ENCODE assay signal across 41 cellular contexts in genomic region chr20:61646986-61647385, GRCh38.
"Had no signal": no experiment of that assay in that cellular context is flagged by ENCODE, and none has a peak within 500 bp of the region (broad histone marks: within the 10 kb centered on the region; RNA-seq: fewer than 3 reads in every experiment).

No MANE protein-coding gene starts in this region.

- DNase-seq: activated effector memory CD4-positive, alpha-beta T cell treated with anti-CD3 and anti-CD28 coated beads, Interleukin-2, amount 50 U/mL, for 16 hours; activated effector memory CD4-positive, alpha-beta T cell treated with Interleukin-2 at 50 U/mL for 16 hours; activated gamma-delta T cell; activated gamma-delta T cell treated with Interleukin-2 at 50 U/mL for 16 hours; activated naive CD4-positive, alpha-beta T cell; activated naive CD4-positive, alpha-beta T cell treated with anti-CD3 and anti-CD28 coated beads for 36 hours; activated naive CD4-positive, alpha-beta T cell treated with anti-CD3 and anti-CD28 coated beads, Interleukin-2, amount 10 ng/mL, durations not matched to agents 7 days and 5 days; activated naive CD4-positive, alpha-beta T cell treated with anti-CD3 and anti-CD28 coated beads, Interleukin-2, amount 50 U/mL, for 16 hours; activated naive CD4-positive, alpha-beta T cell treated with Interleukin-2 at 50 U/mL for 16 hours; activated naive CD8-positive, alpha-beta T cell treated with anti-CD3 and anti-CD28 coated beads for 36 hours; activated naive CD8-positive, alpha-beta T cell treated with anti-CD3 and anti-CD28 coated beads, Interleukin-2, amount 10 ng/mL, durations not matched to agents 7 days and 5 days; activated naive CD8-positive, alpha-beta T cell treated with anti-CD3 and anti-CD28 coated beads, Interleukin-2, amount 50 U/mL, for 24 hours; activated T-cell treated with anti-CD3 and anti-CD28 coated beads for 4 hours; activated T-cell treated with anti-CD3 and anti-CD28 coated beads, Interleukin-2, amount 50 U/mL, for 1 hour; activated T-cell treated with anti-CD3 and anti-CD28 coated beads, Interleukin-2, amount 50 U/mL, for 24 hours; activated T-cell treated with anti-CD3 and anti-CD28 coated beads, Interleukin-2, amount 50 U/mL, for 4 hours; activated T-cell treated with anti-CD3 and anti-CD28 coated beads, Interleukin-2, amount 50 U/mL, for 48 hours; activated T-cell treated with anti-CD3 and anti-CD28 coated beads, Interleukin-2, amount 50 U/mL, for 72 hours; adrenal gland; amniotic stem cell; amygdala; anterior cingulate cortex; aorta; body of pancreas; brain microvascular endothelial cell; caudate nucleus; central memory CD4-positive, alpha-beta T cell; cerebellar nuclear complex had no signal

- H3K9me3 ChIP-seq: adrenal gland, ascending aorta, body of pancreas, breast epithelium had no signal

- FAIRE-seq: astrocyte, bronchial epithelial cell had no signal

- H3K36me3 ChIP-seq: adrenal gland, ascending aorta, brain microvascular endothelial cell, breast epithelium, cardiac muscle cell had no signal

- ATAC-seq: activated naive CD4-positive, alpha-beta T cell treated with anti-CD3 and anti-CD28 coated beads, Interleukin-2, amount 50 U/mL, for 72 hours; activated naive CD8-positive, alpha-beta T cell treated with anti-CD3 and anti-CD28 coated beads, Interleukin-2, amount 50 U/mL, for 24 hours; activated T-cell treated with anti-CD3 and anti-CD28 coated beads, Interleukin-2, amount 50 U/mL, for 4 hours; activated T-cell treated with anti-CD3 and anti-CD28 coated beads, Interleukin-2, amount 50 U/mL, for 72 hours; activated T-helper 17 cell treated with anti-CD3 and anti-CD28 coated beads, Interleukin-2, amount 50 U/mL, for 72 hours; body of pancreas had no signal

- H3K9me3 Mint-ChIP-seq: activated naive CD4-positive, alpha-beta T cell treated with anti-CD3 and anti-CD28 coated beads for 36 hours; activated naive CD4-positive, alpha-beta T cell treated with anti-CD3 and anti-CD28 coated beads, Interleukin-2, amount 10 ng/mL, durations not matched to agents 7 days and 5 days; activated naive CD4-positive, alpha-beta T cell treated with anti-CD3 and anti-CD28 coated beads, Interleukin-2, amount 50 U/mL, for 24 hours; activated naive CD4-positive, alpha-beta T cell treated with anti-CD3 and anti-CD28 coated beads, Interleukin-2, amount 50 U/mL, for 72 hours; activated naive CD8-positive, alpha-beta T cell treated with anti-CD3 and anti-CD28 coated beads for 36 hours; activated naive CD8-positive, alpha-beta T cell treated with anti-CD3 and anti-CD28 coated beads, Interleukin-2, amount 10 ng/mL, durations not matched to agents 7 days and 5 days; activated naive CD8-positive, alpha-beta T cell treated with anti-CD3 and anti-CD28 coated beads, Interleukin-2, amount 50 U/mL, for 24 hours; activated T-cell treated with anti-CD3 and anti-CD28 coated beads, Interleukin-2, amount 50 U/mL, for 24 hours; activated T-cell treated with anti-CD3 and anti-CD28 coated beads, Interleukin-2, amount 50 U/mL, for 4 hours; activated T-helper 1 cell treated with anti-CD3 and anti-CD28 coated beads, Interleukin-12 subunit alpha, Interleukin-12 subunit beta, Interleukin-2, Interleukin-4 antibody, amounts not matched to agents 30 ng/mL and 10 ng/mL and 1 ng/mL, durations not matched to agents 14 hours and 24 hours and 36 hours; activated T-helper 17 cell treated with anti-CD3 and anti-CD28 coated beads, Interleukin-2, amount 50 U/mL, for 72 hours; activated T-helper 2 cell treated with anti-CD3 and anti-CD28 coated beads, Interferon-gamma antibody, Interleukin-2, Interleukin-4, amounts not matched to agents 10 μg/mL and 5 μg/mL and 100 μg/mL, durations not matched to agents 14 hours and 24 hours and 36 hours; central memory CD8-positive, alpha-beta T cell had no signal

- H3K27ac ChIP-seq: adrenal gland, ascending aorta, body of pancreas, brain microvascular endothelial cell, breast epithelium, cardiac muscle cell had no signal

- H3K4me3 Mint-ChIP-seq: activated naive CD4-positive, alpha-beta T cell treated with anti-CD3 and anti-CD28 coated beads for 36 hours; activated naive CD4-positive, alpha-beta T cell treated with anti-CD3 and anti-CD28 coated beads, Interleukin-2, amount 10 ng/mL, durations not matched to agents 7 days and 5 days; activated naive CD4-positive, alpha-beta T cell treated with anti-CD3 and anti-CD28 coated beads, Interleukin-2, amount 50 U/mL, for 24 hours; activated naive CD8-positive, alpha-beta T cell; activated naive CD8-positive, alpha-beta T cell treated with anti-CD3 and anti-CD28 coated beads for 36 hours; activated naive CD8-positive, alpha-beta T cell treated with anti-CD3 and anti-CD28 coated beads, Interleukin-2, amount 10 ng/mL, durations not matched to agents 7 days and 5 days; activated naive CD8-positive, alpha-beta T cell treated with anti-CD3 and anti-CD28 coated beads, Interleukin-2, amount 50 U/mL, for 24 hours; activated T-cell treated with anti-CD3 and anti-CD28 coated beads, Interleukin-2, amount 50 U/mL, for 24 hours; activated T-cell treated with anti-CD3 and anti-CD28 coated beads, Interleukin-2, amount 50 U/mL, for 4 hours; activated T-cell treated with anti-CD3 and anti-CD28 coated beads, Interleukin-2, amount 50 U/mL, for 72 hours; activated T-helper 1 cell treated with anti-CD3 and anti-CD28 coated beads, Interleukin-12 subunit alpha, Interleukin-12 subunit beta, Interleukin-2, Interleukin-4 antibody, amounts not matched to agents 30 ng/mL and 10 ng/mL and 1 ng/mL, durations not matched to agents 14 hours and 24 hours and 36 hours; activated T-helper 17 cell treated with anti-CD3 and anti-CD28 coated beads, Interleukin-2, amount 50 U/mL, for 72 hours; brain; central memory CD8-positive, alpha-beta T cell had no signal

- H3K4me1 Mint-ChIP-seq: activated naive CD4-positive, alpha-beta T cell treated with anti-CD3 and anti-CD28 coated beads, Interleukin-2, amount 10 ng/mL, durations not matched to agents 7 days and 5 days; activated naive CD4-positive, alpha-beta T cell treated with anti-CD3 and anti-CD28 coated beads, Interleukin-2, amount 50 U/mL, for 24 hours; activated naive CD8-positive, alpha-beta T cell treated with anti-CD3 and anti-CD28 coated beads for 36 hours; activated naive CD8-positive, alpha-beta T cell treated with anti-CD3 and anti-CD28 coated beads, Interleukin-2, amount 10 ng/mL, durations not matched to agents 7 days and 5 days; activated naive CD8-positive, alpha-beta T cell treated with anti-CD3 and anti-CD28 coated beads, Interleukin-2, amount 50 U/mL, for 24 hours; activated T-helper 17 cell treated with anti-CD3 and anti-CD28 coated beads, Interleukin-2, amount 50 U/mL, for 72 hours; central memory CD8-positive, alpha-beta T cell had no signal

- H3K4me1 ChIP-seq: adrenal gland, ascending aorta, body of pancreas, breast epithelium had no signal

- H3K36me3 Mint-ChIP-seq: activated naive CD4-positive, alpha-beta T cell treated with anti-CD3 and anti-CD28 coated beads, Interleukin-2, amount 10 ng/mL, durations not matched to agents 7 days and 5 days; activated naive CD4-positive, alpha-beta T cell treated with anti-CD3 and anti-CD28 coated beads, Interleukin-2, amount 50 U/mL, for 24 hours; activated naive CD4-positive, alpha-beta T cell treated with anti-CD3 and anti-CD28 coated beads, Interleukin-2, amount 50 U/mL, for 72 hours; activated naive CD8-positive, alpha-beta T cell; activated naive CD8-positive, alpha-beta T cell treated with anti-CD3 and anti-CD28 coated beads for 36 hours; activated naive CD8-positive, alpha-beta T cell treated with anti-CD3 and anti-CD28 coated beads, Interleukin-2, amount 10 ng/mL, durations not matched to agents 7 days and 5 days had no signal

- H3K27ac Mint-ChIP-seq: activated naive CD4-positive, alpha-beta T cell treated with anti-CD3 and anti-CD28 coated beads for 36 hours; activated naive CD4-positive, alpha-beta T cell treated with anti-CD3 and anti-CD28 coated beads, Interleukin-2, amount 10 ng/mL, durations not matched to agents 7 days and 5 days; activated naive CD4-positive, alpha-beta T cell treated with anti-CD3 and anti-CD28 coated beads, Interleukin-2, amount 50 U/mL, for 24 hours; activated naive CD4-positive, alpha-beta T cell treated with anti-CD3 and anti-CD28 coated beads, Interleukin-2, amount 50 U/mL, for 72 hours; activated naive CD8-positive, alpha-beta T cell; activated naive CD8-positive, alpha-beta T cell treated with anti-CD3 and anti-CD28 coated beads for 36 hours; activated naive CD8-positive, alpha-beta T cell treated with anti-CD3 and anti-CD28 coated beads, Interleukin-2, amount 10 ng/mL, durations not matched to agents 7 days and 5 days; activated naive CD8-positive, alpha-beta T cell treated with anti-CD3 and anti-CD28 coated beads, Interleukin-2, amount 50 U/mL, for 24 hours; activated T-cell treated with anti-CD3 and anti-CD28 coated beads, Interleukin-2, amount 50 U/mL, for 24 hours; activated T-cell treated with anti-CD3 and anti-CD28 coated beads, Interleukin-2, amount 50 U/mL, for 72 hours; activated T-helper 1 cell treated with anti-CD3 and anti-CD28 coated beads, Interleukin-12 subunit alpha, Interleukin-12 subunit beta, Interleukin-2, Interleukin-4 antibody, amounts not matched to agents 30 ng/mL and 10 ng/mL and 1 ng/mL, durations not matched to agents 14 hours and 24 hours and 36 hours; activated T-helper 17 cell treated with anti-CD3 and anti-CD28 coated beads, Interleukin-2, amount 50 U/mL, for 72 hours; activated T-helper 2 cell treated with anti-CD3 and anti-CD28 coated beads, Interferon-gamma antibody, Interleukin-2, Interleukin-4, amounts not matched to agents 10 μg/mL and 5 μg/mL and 100 μg/mL, durations not matched to agents 14 hours and 24 hours and 36 hours had no signal

- H3K27me3 Mint-ChIP-seq: activated naive CD4-positive, alpha-beta T cell treated with anti-CD3 and anti-CD28 coated beads, Interleukin-2, amount 10 ng/mL, durations not matched to agents 7 days and 5 days; activated naive CD4-positive, alpha-beta T cell treated with anti-CD3 and anti-CD28 coated beads, Interleukin-2, amount 50 U/mL, for 24 hours; activated naive CD8-positive, alpha-beta T cell; activated naive CD8-positive, alpha-beta T cell treated with anti-CD3 and anti-CD28 coated beads for 36 hours; activated naive CD8-positive, alpha-beta T cell treated with anti-CD3 and anti-CD28 coated beads, Interleukin-2, amount 50 U/mL, for 24 hours; activated T-cell treated with anti-CD3 and anti-CD28 coated beads, Interleukin-2, amount 50 U/mL, for 24 hours; brain had no signal

- H3K27me3 ChIP-seq: adrenal gland, ascending aorta, body of pancreas, brain microvascular endothelial cell, cardiac muscle cell had no signal

- H3K4me3 ChIP-seq: adrenal gland, ascending aorta, body of pancreas, breast epithelium, cardiac muscle cell had no signal
